In the genomic region with DNA sequence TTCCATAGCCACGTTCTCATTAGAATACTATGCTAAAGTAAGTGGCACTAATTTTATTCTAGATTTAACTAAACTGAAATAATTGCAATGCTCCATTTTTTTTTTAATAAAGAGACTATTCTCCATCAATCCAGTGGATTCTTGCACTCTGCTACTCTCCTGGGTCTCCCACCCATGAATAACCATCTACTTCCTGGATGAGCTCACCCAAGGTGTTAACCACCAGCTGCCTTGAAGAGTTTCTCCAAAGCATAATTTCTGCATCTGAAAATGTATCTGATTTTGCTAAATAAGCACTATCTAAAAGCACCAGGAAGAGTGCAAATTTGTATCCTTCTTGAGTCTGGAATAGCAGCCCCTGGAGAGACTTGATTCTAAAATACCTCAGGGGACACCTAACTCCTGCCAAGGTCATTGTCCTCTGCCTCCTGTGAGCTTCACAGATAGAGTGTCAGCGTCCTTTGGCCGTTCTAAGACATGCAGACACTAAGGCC, we compare ENCODE assay signal across 22 cellular contexts. TPM values are rescaled to one million over a fixed set of nuclear protein-coding genes. Genes with fewer than 3 reads are reported as not detected.
A peak's percentile ranks its signal among the peaks of the same experiment; 100 is the strongest.
DNase-seq lines count a peak whose midpoint lies in the region; ATAC-seq and TF ChIP-seq lines count a peak whose summit lies in the region.
"Had no signal": no experiment of that assay in that cellular context is flagged by ENCODE, and none has a peak within 500 bp of the region (broad histone marks: within the 10 kb centered on the region; RNA-seq: fewer than 3 reads in every experiment).

No MANE protein-coding gene starts in this region.

- intact Hi-C loops in heart right ventricle (cut with DNase I) (no loop called here), Calu3 (cut with micrococcal nuclease; ENCODE audit: unreplicated experiment) (no loop called here)

- BruUV-seq in Calu3 (replicated peaks; lab: Mats Ljungman, UMichigan), result no TSS peak

- no peaks in the 10 kb centered on the region for H3K4me1 Mint-ChIP-seq in stimulated activated naive CD8-positive, alpha-beta T cell treated with anti-CD3 and anti-CD28 coated beads, Interleukin-15, amount 100 ng/mL, for 72 hours
- H3K4me1 Mint-ChIP-seq in Calu3 (ENCODE audit: low read depth, unreplicated experiment), result peaks cover 6% of the 10 kb centered on the region
- H3K4me1 Mint-ChIP-seq: T-cell had no signal

- no peaks in the 10 kb centered on the region for H3K4me1 ChIP-seq in heart right ventricle
- H3K4me1 ChIP-seq: BLaER1 treated with 17β-estradiol and CSF1 and Interleukin-3, amounts not matched to agents 10 nM and 100 nM; SJCRH30 had no signal

- H3K27me3 Mint-ChIP-seq in stimulated activated naive CD8-positive, alpha-beta T cell treated with anti-CD3 and anti-CD28 coated beads, Interleukin-15, amount 100 ng/mL, for 72 hours, result no peaks in the 10 kb centered on the region
- no peaks in the 10 kb centered on the region for H3K27me3 Mint-ChIP-seq in Calu3 (ENCODE audit: unreplicated experiment)
- H3K27me3 Mint-ChIP-seq: CD4-positive, alpha-beta T cell had no signal

- no peaks in the 10 kb centered on the region for H3K9me3 ChIP-seq in heart right ventricle
- H3K9me3 ChIP-seq: BLaER1 treated with 17β-estradiol and CSF1 and Interleukin-3, amounts not matched to agents 10 nM and 100 nM; SJCRH30 had no signal

- no peak overlapping the region for H3K27ac Mint-ChIP-seq in stimulated activated naive CD8-positive, alpha-beta T cell treated with anti-CD3 and anti-CD28 coated beads, Interleukin-15, amount 100 ng/mL, for 72 hours
- H3K27ac Mint-ChIP-seq in Calu3 (ENCODE audit: unreplicated experiment), result no peak overlapping the region
- H3K27ac Mint-ChIP-seq: CD4-positive, alpha-beta T cell; T-cell had no signal

- peak; percentile 62 for ATAC-seq in stimulated activated naive CD8-positive, alpha-beta T cell treated with anti-CD3 and anti-CD28 coated beads, Interleukin-15, amount 100 ng/mL, for 72 hours
- ATAC-seq in stimulated activated naive CD8-positive, alpha-beta T cell treated with anti-CD3 and anti-CD28 coated beads, Interleukin-15, Interleukin-2, amounts not matched to agents 100 U/mL and 50 U/mL, for 24 hours, result no peak
- no peak for ATAC-seq in heart right ventricle
- ATAC-seq: HCT116, PC-3, Right ventricle myocardium inferior, T-cell had no signal

- CTCF ChIA-PET in Calu3 (lab: Charles Lee), result no interaction called here

- no peak overlapping the region for H3K4me3 ChIP-seq in heart right ventricle
- H3K4me3 ChIP-seq: BLaER1 treated with 17β-estradiol and CSF1 and Interleukin-3, amounts not matched to agents 10 nM and 100 nM; SJCRH30 had no signal

- DNase-seq in NCI-H2196 (lab: John Stamatoyannopoulos, UW; ENCODE audit: unreplicated experiment) (peak; percentile 25), NCI-H2196 treated with DMSO at 0.1 percent for 48 hours (lab: John Stamatoyannopoulos, UW; ENCODE audit: unreplicated experiment) (no peak), RPMI7951 (ENCODE audit: low read depth) (peak; percentile 18), middle frontal gyrus (ENCODE audit: extremely low spot score, low spot score) (no peak), heart right ventricle (no peak), Calu3 (no peak)
- DNase-seq in stimulated activated naive CD8-positive, alpha-beta T cell treated with anti-CD3 and anti-CD28 coated beads, Interleukin-15, amount 100 ng/mL, for 72 hours, result no peak
- no peak for DNase-seq in stimulated activated naive CD8-positive, alpha-beta T cell treated with anti-CD3 and anti-CD28 coated beads, Interleukin-15, Interleukin-2, amounts not matched to agents 100 U/mL and 50 U/mL, for 24 hours
- DNase-seq: AML-193; CD4-positive, alpha-beta T cell; DND-41; Karpas-422; NCI-H146; NCI-H1930; NCI-H345; NCI-H510A treated with DMSO at 0.1 percent for 48 hours; PC-3; SJCRH30; T-cell had no signal

- no peak overlapping the region for H3K4me3 Mint-ChIP-seq in stimulated activated naive CD8-positive, alpha-beta T cell treated with anti-CD3 and anti-CD28 coated beads, Interleukin-15, amount 100 ng/mL, for 72 hours
- H3K4me3 Mint-ChIP-seq in Calu3 (ENCODE audit: low read depth, unreplicated experiment), result no peak overlapping the region
- H3K4me3 Mint-ChIP-seq: CD4-positive, alpha-beta T cell; T-cell had no signal

- no peaks in the 10 kb centered on the region for H3K36me3 Mint-ChIP-seq in Calu3 (ENCODE audit: insufficient read depth, unreplicated experiment)
- H3K36me3 Mint-ChIP-seq: T-cell had no signal

- no peaks in the 10 kb centered on the region for H3K9me3 Mint-ChIP-seq in stimulated activated naive CD8-positive, alpha-beta T cell treated with anti-CD3 and anti-CD28 coated beads, Interleukin-15, amount 100 ng/mL, for 72 hours
- H3K9me3 Mint-ChIP-seq in Calu3 (ENCODE audit: low read depth, unreplicated experiment), result no peaks in the 10 kb centered on the region
- H3K9me3 Mint-ChIP-seq: CD4-positive, alpha-beta T cell; T-cell had no signal

- H3K27ac ChIP-seq in heart right ventricle, result no peak overlapping the region
- H3K27ac ChIP-seq: BLaER1 treated with 17β-estradiol and CSF1 and Interleukin-3, amounts not matched to agents 10 nM and 100 nM; SJCRH30 had no signal

- no peaks in the 10 kb centered on the region for H3K27me3 ChIP-seq in heart right ventricle
- H3K27me3 ChIP-seq: BLaER1 treated with 17β-estradiol and CSF1 and Interleukin-3, amounts not matched to agents 10 nM and 100 nM; SJCRH30 had no signal

- TF ChIP-seq CTCF in heart right ventricle (IDR thresholded peaks at IDR 0.05) (no peak), Calu3 (IDR thresholded peaks at IDR 0.05; ENCODE audit: unreplicated experiment) (no peak)

- 64 to 74% methylated on average over 3 of the region's 3 CpGs for whole genome bisulfite sequencing in heart right ventricle, 2 donors

- H3K36me3 ChIP-seq in heart right ventricle, result no peaks in the 10 kb centered on the region
- H3K36me3 ChIP-seq: BLaER1 treated with 17β-estradiol and CSF1 and Interleukin-3, amounts not matched to agents 10 nM and 100 nM; SJCRH30 had no signal

RNA-seq across cellular contexts. Expression of a gene that starts 41.6 kb away (rescaled TPM):
- total RNA-seq in RPMI7951 (2014; rRNA removed; shearing (Covaris generic)), result 75.8 and 86.6 TPM in 2 replicates
- total RNA-seq in heart right ventricle, result 10 to 100 TPM in 6 of 10 donors, 1 to 10 TPM in 4; 6.3 to 14.2 (median 10.8) TPM
- polyA plus RNA-seq in heart right ventricle, result 10 to 100 TPM in 1 of 2 donors, 1 to 10 TPM in 1; 8.7 to 15.3 TPM
- total RNA-seq in Calu3 (2022), result 35.0 and 36.9 TPM in 2 replicates

Comparison
In these comparisons a context has a peak if more than half of its experiments do, and no peak if none do; other contexts are left out.
1. DNase-seq: peak in NCI-H2196 (single experiment) and RPMI7951 (single experiment); none in NCI-H2196 treated with DMSO at 0.1 percent for 48 hours (single experiment), stimulated activated naive CD8-positive, alpha-beta T cell treated with anti-CD3 and anti-CD28 coated beads, Interleukin-15, amount 100 ng/mL, for 72 hours (0 of 2), stimulated activated naive CD8-positive, alpha-beta T cell treated with anti-CD3 and anti-CD28 coated beads, Interleukin-15, Interleukin-2, amounts not matched to agents 100 U/mL and 50 U/mL, for 24 hours (single experiment), middle frontal gyrus (single experiment), heart right ventricle (0 of 2) and Calu3 (single experiment).